ENCODE assay signal across 8 cellular contexts in genomic region chr15:29268706-29269484, GRCh38. TPM values are rescaled to one million over a fixed set of nuclear protein-coding genes. Genes with fewer than 3 reads are reported as not detected.
A peak's percentile ranks its signal among the peaks of the same experiment; 100 is the strongest.
DNase-seq lines count a peak whose midpoint lies in the region; ATAC-seq and TF ChIP-seq lines count a peak whose summit lies in the region.

No MANE protein-coding gene starts in this region.

- H3K27me3 ChIP-seq in Caco-2 (replicated peaks; ENCODE audit: control insufficient read depth, insufficient read depth, low read length) (no peaks in the 10 kb centered on the region), HUES64 (ENCODE audit: insufficient read depth, low read length) (no peaks in the 10 kb centered on the region), WERI-Rb-1 (ENCODE audit: insufficient read depth, low read depth, severe bottlenecking) (peaks cover 49% of the 10 kb centered on the region), layer of hippocampus (ENCODE audit: control insufficient read depth, insufficient read depth, low read length) (no peaks in the 10 kb centered on the region)

- H3K36me3 ChIP-seq in Caco-2 (ENCODE audit: control insufficient read depth, insufficient read depth, low read length) (no peaks in the 10 kb centered on the region; the same call in 1 of the 2 replicates), HUES64 (ENCODE audit: insufficient read depth, low read length) (no peaks in the 10 kb centered on the region), WERI-Rb-1 (no peaks in the 10 kb centered on the region)

- TSS peak; percentile 75 for BruUV-seq in Caco-2 (replicated peaks; lab: Mats Ljungman, UMichigan)

- peak overlapping the region; percentile 75 for H3K9ac ChIP-seq in HUES64 (ENCODE audit: low read depth, low read length)

- H3K4me3 Mint-ChIP-seq in Caco-2 (ENCODE audit: unreplicated experiment): peak overlapping the region; percentile 94
- peak overlapping the region; percentile 92 for H3K4me3 Mint-ChIP-seq in central memory CD8-positive, alpha-beta T cell

- ATAC-seq in GM21390 (IDR thresholded peaks at IDR 0.05; ENCODE audit: unreplicated experiment): peak; percentile 23
- ATAC-seq in central memory CD8-positive, alpha-beta T cell (replicated peaks; ENCODE audit: extremely low read depth, poor library complexity, severe bottlenecking): peak; percentile 47

- H3K4me1 ChIP-seq in Caco-2: peaks cover 10% of the 10 kb centered on the region; the same call in 1 of the 2 replicates
- H3K4me1 ChIP-seq in HUES64 (ENCODE audit: insufficient read depth, low read length): peaks cover 27% of the 10 kb centered on the region

- H3K4me1 Mint-ChIP-seq in Caco-2 (ENCODE audit: low read depth, unreplicated experiment): peaks cover 6% of the 10 kb centered on the region
- H3K4me1 Mint-ChIP-seq in central memory CD8-positive, alpha-beta T cell: peaks cover 42% of the 10 kb centered on the region

- peak overlapping the region; percentile 76; the same call in 1 of the 2 replicates for H3K27ac ChIP-seq in HUES64 (ENCODE audit: low read depth, low read length)
- no peak overlapping the region for H3K27ac ChIP-seq in WERI-Rb-1
- peak overlapping the region; percentile 88 for H3K27ac ChIP-seq in layer of hippocampus (ENCODE audit: low read depth, low read length)

- DNase-seq in Caco-2 (peak in 1 of 2 experiments; percentile 48), WERI-Rb-1 (peak; percentile 11), cortex of kidney (lab: John Stamatoyannopoulos, UW) (no peak)
- peak; percentile 52 to 64 for DNase-seq in central memory CD8-positive, alpha-beta T cell (ENCODE audit: low spot score in 2 of 2)
- peak; percentile 25 to 29 for DNase-seq in stimulated activated CD4-positive, alpha-beta T cell treated with anti-CD3 and anti-CD28 coated beads, Interleukin-2, amount 100 ng/mL, for 48 hours

- peak overlapping the region; percentile 65 for H3K27ac Mint-ChIP-seq in Caco-2 (ENCODE audit: unreplicated experiment)
- peak overlapping the region; percentile 98 for H3K27ac Mint-ChIP-seq in central memory CD8-positive, alpha-beta T cell (ENCODE audit: low read depth)

- 1% methylated on average over 35 of the region's 35 CpGs for WGBS in HUES64

- H3K36me3 Mint-ChIP-seq in Caco-2 (ENCODE audit: insufficient read depth, unreplicated experiment): peaks cover 12% of the 10 kb centered on the region
- H3K36me3 Mint-ChIP-seq in central memory CD8-positive, alpha-beta T cell (ENCODE audit: insufficient read depth): peaks cover 16% of the 10 kb centered on the region

- POLR2A ChIA-PET in Caco-2 (lab: Charles Lee): no interaction called here

- no peak for TF ChIP-seq CTCF in Caco-2 (IDR thresholded peaks at IDR 0.05; ENCODE audit: insufficient read depth in 1 of 2, low read depth in 1 of 2, low read length in 1 of 2, severe bottlenecking in 1 of 2, unreplicated experiment in 1 of 2)
- no peak for TF ChIP-seq CTCF in WERI-Rb-1 (IDR thresholded peaks at IDR 0.05; ENCODE audit: low read depth, low read length)

- H3K4me3 ChIP-seq in Caco-2 (ENCODE audit: low read depth, low read length) (peak overlapping the region; percentile 80), HUES64 (ENCODE audit: low read length) (peak overlapping the region; percentile 99), WERI-Rb-1 (ENCODE audit: low read depth, low read length) (peak overlapping the region; percentile 80)

- H3K9me3 ChIP-seq in Caco-2 (no peaks in the 10 kb centered on the region; the same call in 1 of the 2 replicates), HUES64 (ENCODE audit: insufficient read depth, low read depth, low read length) (no peaks in the 10 kb centered on the region), WERI-Rb-1 (ENCODE audit: severe bottlenecking) (peaks cover 4% of the 10 kb centered on the region)

- no peaks in the 10 kb centered on the region for H3K9me3 Mint-ChIP-seq in Caco-2 (ENCODE audit: unreplicated experiment)
- H3K9me3 Mint-ChIP-seq in central memory CD8-positive, alpha-beta T cell: no peaks in the 10 kb centered on the region

- CTCF ChIA-PET in Caco-2 (lab: Charles Lee): no interaction called here

- intact Hi-C loops in Caco-2 (cut with micrococcal nuclease; ENCODE audit: unreplicated experiment): no loop called here

- H3K27me3 Mint-ChIP-seq in Caco-2 (ENCODE audit: insufficient read depth, unreplicated experiment): peaks cover 5% of the 10 kb centered on the region
- H3K27me3 Mint-ChIP-seq in central memory CD8-positive, alpha-beta T cell: no peaks in the 10 kb centered on the region

RNA-seq across cellular contexts. Expression of gene NSMCE3, which starts 0.7 kb away (rescaled TPM):
- 7.0 and 7.8 TPM in 2 replicates for total RNA-seq in Caco-2 (2022)
- polyA plus RNA-seq in HUES64 (2013, experiment 1 of 2): 6.9 TPM
- polyA plus RNA-seq in HUES64 (2013, experiment 2 of 2): 7.9 TPM
